Comparison of ENCODE assay signal across 9 cellular contexts in genomic region chr1:203216274-203217138, GRCh38. TPM values are rescaled to one million over a fixed set of nuclear protein-coding genes. Genes with fewer than 3 reads are reported as not detected.
DNase-seq lines count a peak whose midpoint lies in the region; ATAC-seq and TF ChIP-seq lines count a peak whose summit lies in the region.
"Had no signal": no experiment of that assay in that cellular context is flagged by ENCODE, and none has a peak within 500 bp of the region (broad histone marks: within the 10 kb centered on the region; RNA-seq: fewer than 3 reads in every experiment).

No MANE protein-coding gene starts in this region.

- no peaks in the 10 kb centered on the region for H3K9me3 ChIP-seq in SU-DHL-6 (ENCODE audit: insufficient read depth, low read length)
- no peaks in the 10 kb centered on the region for H3K9me3 ChIP-seq in adrenal gland (replicated peaks in 1 of 3)

- no peak overlapping the region for H3K9ac ChIP-seq in SU-DHL-6 (ENCODE audit: low read length)

- no peak overlapping the region for H3K27ac ChIP-seq in SU-DHL-6 (ENCODE audit: low read depth, low read length)
- no peak overlapping the region for H3K27ac ChIP-seq in adrenal gland

- intact Hi-C loops in adrenal gland (cut with DNase I) (loop anchor here (2.0 to 5.0 kb wide), 4 partner anchors 98 to 179 kb away; no protein-coding TSS in a partner anchor), left ventricle myocardium superior (cut with micrococcal nuclease) (loop anchor here (5.0 kb wide), 1 partner anchor 179 kb away; no protein-coding TSS in a partner anchor)

- H3K27me3 ChIP-seq in SU-DHL-6 (ENCODE audit: low read length) = no peaks in the 10 kb centered on the region
- peaks cover 6% of the 10 kb centered on the region for H3K27me3 ChIP-seq in adrenal gland

- ATAC-seq in left ventricle myocardium superior (peak; percentile 86), GM19023 (IDR thresholded peaks at IDR 0.05; ENCODE audit: unreplicated experiment) (no peak), GM18858 (IDR thresholded peaks at IDR 0.05; ENCODE audit: unreplicated experiment) (no peak)

- no peaks in the 10 kb centered on the region for H3K36me3 ChIP-seq in SU-DHL-6 (ENCODE audit: low read length)
- H3K36me3 ChIP-seq in adrenal gland (replicated peaks in 1 of 2) = no peaks in the 10 kb centered on the region

- DNase-seq in GM04504 (ENCODE audit: low read depth) = peak; percentile 36
- peak; percentile 22 for DNase-seq in NCI-H1417 treated with DMSO at 0.1 percent for 48 hours (lab: John Stamatoyannopoulos, UW)
- DNase-seq in adrenal gland = peak; percentile 30 to 78 (median 66)
- no peak for DNase-seq in left ventricle myocardium superior
- DNase-seq in retinal pigment epithelial cell (ENCODE audit: low read depth) = peak; percentile 14

- peak; percentile 64 for TF ChIP-seq CTCF in SU-DHL-6 (IDR thresholded peaks at IDR 0.05; ENCODE audit: insufficient read depth, low read length, poor library complexity, severe bottlenecking)
- TF ChIP-seq CTCF in adrenal gland (IDR thresholded peaks at IDR 0.05) = peak; percentile 62 to 82 (median 75)
- TF ChIP-seq CTCF in retinal pigment epithelial cell (conservative IDR thresholded peaks at IDR 0.05; ENCODE audit: low read depth, low read length) = peak; percentile 63

- TF ChIP-seq POLR2A in adrenal gland (IDR thresholded peaks at IDR 0.05) = no peak

- WGBS in adrenal gland, 4 donors = 24 to 37% (median 32%) methylated on average over 16 to 19 of the region's 19 CpGs

- no peaks in the 10 kb centered on the region for H3K4me1 ChIP-seq in adrenal gland (replicated peaks in 1 of 2)

- no peaks in the 10 kb centered on the region for H3F3A ChIP-seq in SU-DHL-6 (ENCODE audit: insufficient read depth)

- H4K20me1 ChIP-seq in SU-DHL-6 (ENCODE audit: low read depth, low read length) = no peaks in the 10 kb centered on the region

- H3K9me2 ChIP-seq in SU-DHL-6 (replicated peaks; ENCODE audit: insufficient read depth, low read length) = no peaks in the 10 kb centered on the region

- H3K4me3 ChIP-seq in SU-DHL-6 (ENCODE audit: insufficient read depth, low read length, poor library complexity, severe bottlenecking) (no peak overlapping the region), adrenal gland (no peak overlapping the region), retinal pigment epithelial cell (ENCODE audit: low read length) (no peak overlapping the region)

- no peaks in the 10 kb centered on the region for H3K79me2 ChIP-seq in SU-DHL-6 (ENCODE audit: insufficient read depth, low read length)

- no peak overlapping the region for H3K4me2 ChIP-seq in SU-DHL-6 (ENCODE audit: low read depth, low read length, poor library complexity, severe bottlenecking)

- H2AFZ ChIP-seq in SU-DHL-6 (ENCODE audit: low read depth, low read length, severe bottlenecking) = no peak overlapping the region

RNA-seq across cellular contexts. Expression of gene CHIT1, which starts 13.0 kb away (rescaled TPM):
- total RNA-seq in adrenal gland (1 to 10 TPM in 1 of 8 donors, under 1 TPM in 6, not detected in 1; 0.14 to 1.9 (median 0.51) TPM), left ventricle myocardium superior (not detected)
- polyA plus RNA-seq in adrenal gland = 1 to 10 TPM in 2 of 3 donors, under 1 TPM in 1; 0.13 to 6.5 (median 1.1) TPM

RNA-seq across cellular contexts. Expression of gene CHI3L1, which starts 30.0 kb away (rescaled TPM):
- 1 to 10 TPM in 3 of 8 donors, under 1 TPM in 5; 0.24 to 2.0 (median 0.74) TPM for total RNA-seq in adrenal gland
- 10 to 100 TPM in 1 of 3 donors, 1 to 10 TPM in 1, under 1 TPM in 1; 0.53 to 19.1 (median 5.3) TPM for polyA plus RNA-seq in adrenal gland
- 1.0 TPM for total RNA-seq in left ventricle myocardium superior

RNA-seq across cellular contexts. Expression of gene MYBPH, which starts 40.9 kb away (rescaled TPM):
- not detected for total RNA-seq in adrenal gland
- under 1 TPM in 1 of 3 donors, not detected in 2; 0.64 TPM for polyA plus RNA-seq in adrenal gland
- not detected for total RNA-seq in left ventricle myocardium superior
- polyA plus RNA-seq: esophagus had no signal
